12 cellular contexts compared by ENCODE assay signal in the genomic region with DNA sequence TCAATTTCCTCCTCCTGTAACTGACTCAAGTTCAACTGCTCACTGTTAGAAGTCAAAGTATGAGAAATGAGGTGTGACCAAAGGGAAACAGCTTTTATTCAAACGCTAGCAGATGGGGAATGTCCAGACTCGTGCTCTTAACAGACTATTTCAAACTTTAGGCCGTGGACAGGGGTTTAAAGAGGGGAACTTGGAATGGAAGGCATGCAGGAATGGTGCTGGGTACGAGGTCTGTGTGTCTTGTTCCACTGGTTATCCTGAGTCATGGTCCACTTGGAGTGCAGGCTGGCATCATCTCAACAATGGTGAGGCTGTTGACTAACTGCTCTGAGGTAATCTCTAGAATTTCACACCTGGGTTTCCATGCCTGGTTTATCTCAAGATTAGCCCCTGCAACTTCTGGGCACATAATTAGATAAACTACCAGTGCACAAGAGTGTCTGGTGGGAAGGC. TPM values are rescaled to one million over a fixed set of nuclear protein-coding genes. Genes with fewer than 3 reads are reported as not detected.
DNase-seq lines count a peak whose midpoint lies in the region; TF ChIP-seq lines count a peak whose summit lies in the region.
"Had no signal": no experiment of that assay in that cellular context is flagged by ENCODE, and none has a peak within 500 bp of the region (broad histone marks: within the 10 kb centered on the region; RNA-seq: fewer than 3 reads in every experiment).

No MANE protein-coding gene starts in this region.

- no peaks in the 10 kb centered on the region for H3K9me3 ChIP-seq in prostate gland

- peaks cover 3% of the 10 kb centered on the region for H3K9me3 Mint-ChIP-seq in neural crest cell

- no peaks in the 10 kb centered on the region for H3K36me3 ChIP-seq in prostate gland

- 18% methylated on average over 4 of the region's 4 CpGs for WGBS in prostate gland

- TF ChIP-seq POLR2A in prostate gland (IDR thresholded peaks at IDR 0.05) = no peak

- peaks cover 4% of the 10 kb centered on the region for H3K4me1 Mint-ChIP-seq in neural crest cell

- H3K27me3 ChIP-seq in prostate gland (replicated peaks; ENCODE audit: insufficient read depth) = no peaks in the 10 kb centered on the region

- H3K4me3 Mint-ChIP-seq in neural crest cell = no peak overlapping the region

- intact Hi-C loops in prostate gland (cut with DNase I) = no loop called here

- H3K27ac ChIP-seq in prostate gland = no peak overlapping the region

- H3K27ac Mint-ChIP-seq in neural crest cell (ENCODE audit: unreplicated experiment) = peak overlapping the region; percentile 64

- DNase-seq in DMS53 treated with DMSO at 0.1 percent for 48 hours (lab: John Stamatoyannopoulos, UW; ENCODE audit: unreplicated experiment) (peak; percentile 31), NCI-H460 (ENCODE audit: extremely low read depth, low read depth) (peak; percentile 15), epithelial cell of esophagus (ENCODE audit: low read depth) (peak; percentile 77), neural crest cell (ENCODE audit: low read depth, low spot score) (no peak), prostate gland (ENCODE audit: low spot score) (no peak), hypothalamus (lab: John Stamatoyannopoulos, UW) (no peak), 8988T (no peak), dermis blood vessel endothelial cell (no peak)
- DNase-seq: activated CD4-positive, alpha-beta T cell treated with anti-CD3 and anti-CD28 coated beads for 48 hours; NCI-H187; SIG-M5; stimulated activated CD4-positive, alpha-beta T cell treated with anti-CD3 and anti-CD28 coated beads, Interleukin-4, amount 100 ng/mL, for 1 hour had no signal

- H3K36me3 Mint-ChIP-seq in neural crest cell (ENCODE audit: low read depth) = peaks cover 4% of the 10 kb centered on the region

- H3K4me3 ChIP-seq in epithelial cell of esophagus (ENCODE audit: low read length) (no peak overlapping the region), prostate gland (no peak overlapping the region)

- H3K4me1 ChIP-seq in prostate gland (replicated peaks) = no peaks in the 10 kb centered on the region

- H3K27me3 Mint-ChIP-seq in neural crest cell (ENCODE audit: low read depth) = no peaks in the 10 kb centered on the region

- TF ChIP-seq CTCF in epithelial cell of esophagus (IDR thresholded peaks at IDR 0.05; ENCODE audit: insufficient read depth, low read depth, low read length, missing control alignments) = no peak
- TF ChIP-seq CTCF in neural crest cell (conservative IDR thresholded peaks at IDR 0.05) = no peak
- no peak for TF ChIP-seq CTCF in prostate gland (IDR thresholded peaks at IDR 0.05)

RNA-seq across cellular contexts. Expression of a gene that starts 22.9 kb away (rescaled TPM):
- 2.0 and 7.0 TPM in 2 replicates for total RNA-seq in NCI-H460 (2014; rRNA removed; shearing (Covaris generic))
- 7.9 and 9.6 TPM in 2 replicates for polyA plus RNA-seq in NCI-H460 (2014; cell fraction: nucleus; rRNA removed)
- 5.1 and 5.3 TPM in 2 replicates for total RNA-seq in neural crest cell
- total RNA-seq in prostate gland = 1 to 10 TPM in 1 of 2 donors, under 1 TPM in 1; 0.55 to 4.0 TPM
- 0.51 and 1.6 TPM in 2 replicates for total RNA-seq in dermis blood vessel endothelial cell

RNA-seq across cellular contexts. Expression of a gene that starts 57.3 kb away (rescaled TPM):
- total RNA-seq in NCI-H460 (2014; rRNA removed; shearing (Covaris generic)) = 13.0 and 14.2 TPM in 2 replicates
- 6.9 and 11.5 TPM in 2 replicates for polyA plus RNA-seq in NCI-H460 (2014; cell fraction: nucleus; rRNA removed)
- total RNA-seq in neural crest cell (32.2 and 35.4 TPM in 2 replicates), prostate gland (10 to 100 TPM in 1 of 2 donors, 1 to 10 TPM in 1; 7.2 to 12.3 TPM), dermis blood vessel endothelial cell (0.19 and 0.51 TPM in 2 replicates)

Comparison
In these comparisons a context has a peak if more than half of its experiments do, and no peak if none do; other contexts are left out.
1. DNase-seq: peak in DMS53 treated with DMSO at 0.1 percent for 48 hours (single experiment), NCI-H460 (single experiment) and epithelial cell of esophagus (single experiment); none in neural crest cell (single experiment), prostate gland (single experiment), hypothalamus (0 of 51), 8988T (single experiment) and dermis blood vessel endothelial cell (single experiment).